Comparison of ENCODE assay signal across 1 cellular context in genomic region chr17:42422958-42423712, GRCh38.
A peak's percentile ranks its signal among the peaks of the same experiment; 100 is the strongest.
TF ChIP-seq lines count a peak whose summit lies in the region.

Gene CAVIN1, minus strand, starts transcription at chr17:42423256. Its CDS starts 159 bp downstream, at chr17:42423097.

TF ChIP-seq in K562, 482 proteins besides CTCF, POLR2A, EP300 and RAD21 (continued from another document and continues in another):
- 0 out of 2 replicates have a peak, but pooled peaks have one; percentile 64 for TF ChIP-seq REST (CRISPR knock-in tag; IDR thresholded peaks at IDR 0.05; ENCODE audit: low read depth)
- TF ChIP-seq CBX8 (IDR thresholded peaks at IDR 0.05; ENCODE audit: borderline replicate concordance, extremely low read depth, low read depth, low read length, poor library complexity, severe bottlenecking): no peak
- no peak for TF ChIP-seq SMC3 (conservative IDR thresholded peaks at IDR 0.05; ENCODE audit: insufficient read depth, low read depth, low read length)
- peak; percentile 62 for TF ChIP-seq GTF2B (IDR thresholded peaks at IDR 0.05; ENCODE audit: extremely low read depth, insufficient read length)
- TF ChIP-seq BCOR (IDR thresholded peaks at IDR 0.05): peak; percentile 59; the same call in 1 of the 2 replicates
- TF ChIP-seq E2F6 (IDR thresholded peaks at IDR 0.05; ENCODE audit: borderline replicate concordance in 1 of 2, extremely low read depth in 1 of 2, insufficient read depth in 1 of 2, insufficient read length in 1 of 2, low read depth in 1 of 2, low read length in 1 of 2, poor library complexity in 1 of 2, severe bottlenecking in 1 of 2): peak in 1 of 2 experiments; percentile 42
- peak; percentile 32; the same call in 1 of the 2 replicates for TF ChIP-seq ZBTB1 (CRISPR knock-in tag; IDR thresholded peaks at IDR 0.05; ENCODE audit: borderline replicate concordance, low read depth)
- peak in 1 of 2 experiments; percentile 54; a peak in 1 of 4 replicates for TF ChIP-seq TRIM24 (IDR thresholded peaks at IDR 0.05)
- TF ChIP-seq ZNF263 (CRISPR knock-in tag; IDR thresholded peaks at IDR 0.05; ENCODE audit: borderline replicate concordance): no peak
- TF ChIP-seq SNAPC5 (CRISPR knock-in tag; IDR thresholded peaks at IDR 0.05): no peak
- TF ChIP-seq ZMIZ1 (IDR thresholded peaks at IDR 0.05; ENCODE audit: low read depth in 2 of 2, low read length in 2 of 2): no peak
- TF ChIP-seq HOMEZ (CRISPR knock-in tag; IDR thresholded peaks at IDR 0.05): no peak
- TF ChIP-seq GATAD2A (IDR thresholded peaks at IDR 0.05): no peak
- TF ChIP-seq ATF1 (CRISPR knock-in tag; IDR thresholded peaks at IDR 0.05): no peak
- peak; percentile 41; the same call in 1 of the 2 replicates for TF ChIP-seq ATF1 (tag; IDR thresholded peaks at IDR 0.05)
- TF ChIP-seq DNMT1 (IDR thresholded peaks at IDR 0.05): no peak
- no peak for TF ChIP-seq ZNF668 (CRISPR knock-in tag; IDR thresholded peaks at IDR 0.05)
- TF ChIP-seq NR3C1 (CRISPR knock-in tag; IDR thresholded peaks at IDR 0.05): no peak
- TF ChIP-seq NELFE (IDR thresholded peaks at IDR 0.05; ENCODE audit: insufficient read depth, insufficient read length): no peak
- TF ChIP-seq PHB (CRISPR knock-in tag; IDR thresholded peaks at IDR 0.05): no peak
- no peak for TF ChIP-seq ZBTB49 (CRISPR knock-in tag; IDR thresholded peaks at IDR 0.05; ENCODE audit: borderline replicate concordance)
- no peak for TF ChIP-seq RBM14 (IDR thresholded peaks at IDR 0.05; ENCODE audit: borderline replicate concordance, insufficient read depth, low read depth, low read length)
- TF ChIP-seq POLR2AphosphoS5 (IDR thresholded peaks at IDR 0.05; ENCODE audit: control insufficient read depth, insufficient read depth, low read depth, low read length): peak; percentile 88
- TF ChIP-seq UBTF (IDR thresholded peaks at IDR 0.05; ENCODE audit: borderline replicate concordance in 1 of 2, low read depth in 2 of 2, low read length in 2 of 2): peak; percentile 69 to 75; a peak in 1 of 4 replicates
- peak; percentile 13; the same call in 1 of the 2 replicates for TF ChIP-seq E2F1 (CRISPR knock-in tag; IDR thresholded peaks at IDR 0.05)
- TF ChIP-seq TGIF2 (CRISPR knock-in tag; IDR thresholded peaks at IDR 0.05): 0 out of 2 replicates have a peak, but pooled peaks have one; percentile 31
- no peak for TF ChIP-seq ZNF785 (CRISPR knock-in tag; IDR thresholded peaks at IDR 0.05)
- peak; percentile 44 for TF ChIP-seq FOS (IDR thresholded peaks at IDR 0.05; ENCODE audit: extremely low read depth, insufficient read length)
- no peak for TF ChIP-seq TRIM25 (IDR thresholded peaks at IDR 0.05; ENCODE audit: borderline replicate concordance)
